In genomic region chr2:74862268-74862964, GRCh38 we compare ENCODE assay signal across 1 cellular context.
A peak's percentile ranks its signal among the peaks of the same experiment; 100 is the strongest.
TF ChIP-seq lines count a peak whose summit lies in the region.

No MANE protein-coding gene starts in this region.

TF ChIP-seq in K562, 482 proteins besides CTCF, POLR2A, EP300 and RAD21 (continued from another document and continues in another):
- TF ChIP-seq MYNN (IDR thresholded peaks at IDR 0.05) (0 out of 2 replicates have a peak, but pooled peaks have one; percentile 26), MYNN (CRISPR knock-in tag; IDR thresholded peaks at IDR 0.05) (no peak), RNF2 (IDR thresholded peaks at IDR 0.05) (peak; percentile 56; the same call in 1 of the 2 replicates), GATA2 (CRISPR knock-in tag; IDR thresholded peaks at IDR 0.05) (peak; percentile 67), ZBED1 (IDR thresholded peaks at IDR 0.05) (0 out of 2 replicates have a peak, but pooled peaks have one; percentile 21), TCF7 (IDR thresholded peaks at IDR 0.05; ENCODE audit: borderline replicate concordance) (0 out of 2 replicates have a peak, but pooled peaks have one; percentile 42), NBN (IDR thresholded peaks at IDR 0.05; ENCODE audit: low read depth) (peak; percentile 64; the same call in 1 of the 2 replicates), NR0B1 (IDR thresholded peaks at IDR 0.05; ENCODE audit: partially characterized antibody) (no peak), FOXA3 (CRISPR knock-in tag; conservative IDR thresholded peaks at IDR 0.05 in 1 of 2, IDR thresholded peaks at IDR 0.05 in 1 of 2) (peak in 1 of 2 experiments; percentile 49; a peak in 1 of 4 replicates), SMAD4 (CRISPR knock-in tag; conservative IDR thresholded peaks at IDR 0.05) (peak; percentile 100), HMGN3 (IDR thresholded peaks at IDR 0.05; ENCODE audit: borderline replicate concordance, extremely low read depth, insufficient read length, low read depth, low read length) (peak; percentile 74), CREM (IDR thresholded peaks at IDR 0.05; ENCODE audit: low read depth) (peak; percentile 35; the same call in 1 of the 2 replicates), KHSRP (IDR thresholded peaks at IDR 0.05) (0 out of 2 replicates have a peak, but pooled peaks have one; percentile 19), RBM22 (IDR thresholded peaks at IDR 0.05; ENCODE audit: low read depth, low read length, poor library complexity, severe bottlenecking) (no peak), CXXC5 (CRISPR knock-in tag; IDR thresholded peaks at IDR 0.05) (peak; percentile 91), CBFA2T2 (conservative IDR thresholded peaks at IDR 0.05) (peak; percentile 79), MYC (IDR thresholded peaks at IDR 0.05; ENCODE audit: low read depth, low read length) (peak; percentile 80), MYC (CRISPR knock-in tag; IDR thresholded peaks at IDR 0.05; ENCODE audit: borderline replicate concordance, low read depth) (no peak), NR4A1 (CRISPR knock-in tag; IDR thresholded peaks at IDR 0.05) (no peak), NR4A1 (tag; IDR thresholded peaks at IDR 0.05) (no peak), ZBTB12 (CRISPR knock-in tag; IDR thresholded peaks at IDR 0.05) (0 out of 2 replicates have a peak, but pooled peaks have one; percentile 17), DIDO1 (tag; IDR thresholded peaks at IDR 0.05; ENCODE audit: low read depth) (no peak), SRF (CRISPR knock-in tag; IDR thresholded peaks at IDR 0.05) (no peak), ATF7 (IDR thresholded peaks at IDR 0.05) (peak; percentile 64), TEAD1 (CRISPR knock-in tag; IDR thresholded peaks at IDR 0.05) (0 out of 4 replicates have a peak, but pooled peaks of 1 of the 2 experiments have one; percentile 64), JUN (IDR thresholded peaks at IDR 0.05; ENCODE audit: borderline replicate concordance, low read depth, low read length) (no peak; the same call in 1 of the 2 replicates), JUN (CRISPR knock-in tag; IDR thresholded peaks at IDR 0.05; ENCODE audit: borderline replicate concordance) (no peak), ZFP36 (IDR thresholded peaks at IDR 0.05; ENCODE audit: low read depth, low read length, partially characterized antibody) (no peak), POLR2AphosphoS2 (IDR thresholded peaks at IDR 0.05; ENCODE audit: low read length) (no peak), ZNF282 (CRISPR knock-in tag; IDR thresholded peaks at IDR 0.05) (no peak), L3MBTL2 (IDR thresholded peaks at IDR 0.05) (peak; percentile 94), CEBPG (CRISPR knock-in tag; IDR thresholded peaks at IDR 0.05) (peak; percentile 58; the same call in 1 of the 2 replicates), CEBPG (tag; conservative IDR thresholded peaks at IDR 0.05 in 1 of 2, IDR thresholded peaks at IDR 0.05 in 1 of 2) (peak in 1 of 2 experiments; percentile 87; a peak in 2 of 4 replicates), TEAD4 (IDR thresholded peaks at IDR 0.05; ENCODE audit: low read length) (peak; percentile 92), TEAD4 (CRISPR knock-in tag; IDR thresholded peaks at IDR 0.05; ENCODE audit: borderline replicate concordance) (no peak), ESRRA (IDR thresholded peaks at IDR 0.05; ENCODE audit: borderline replicate concordance, low read depth) (peak; percentile 27; the same call in 1 of the 2 replicates), LEF1 (IDR thresholded peaks at IDR 0.05) (peak; percentile 74; the same call in 1 of the 2 replicates), HINFP (tag; conservative IDR thresholded peaks at IDR 0.05; ENCODE audit: low read depth) (no peak), ARID1B (IDR thresholded peaks at IDR 0.05) (peak; percentile 90), ZEB2 (IDR thresholded peaks at IDR 0.05) (0 out of 2 replicates have a peak, but pooled peaks have one; percentile 29), CTBP1 (IDR thresholded peaks at IDR 0.05; ENCODE audit: borderline replicate concordance) (peak; percentile 85; the same call in 1 of the 2 replicates), TFE3 (CRISPR knock-in tag; IDR thresholded peaks at IDR 0.05) (peak; percentile 28; the same call in 1 of the 2 replicates), CBFB (CRISPR knock-in tag; IDR thresholded peaks at IDR 0.05) (no peak), CBX1 (IDR thresholded peaks at IDR 0.05; ENCODE audit: low read depth) (no peak), E2F3 (CRISPR knock-in tag; IDR thresholded peaks at IDR 0.05) (no peak), ZNF12 (CRISPR knock-in tag; IDR thresholded peaks at IDR 0.05) (peak; percentile 99), AFF1 (IDR thresholded peaks at IDR 0.05; ENCODE audit: low read depth in 1 of 2, partially characterized antibody in 2 of 2) (peak in 1 of 2 experiments; percentile 59), ZNF592 (IDR thresholded peaks at IDR 0.05) (0 out of 2 replicates have a peak, but pooled peaks have one; percentile 17), TBL1XR1 (IDR thresholded peaks at IDR 0.05; ENCODE audit: low read length in 2 of 2) (peak; percentile 70 to 93; a peak in 3 of 4 replicates), MYBL2 (IDR thresholded peaks at IDR 0.05; ENCODE audit: low read depth) (no peak), MYBL2 (CRISPR knock-in tag; IDR thresholded peaks at IDR 0.05; ENCODE audit: borderline replicate concordance) (no peak), TCF7L2 (IDR thresholded peaks at IDR 0.05; ENCODE audit: low read depth, low read length) (no peak), ETV5 (CRISPR knock-in tag; IDR thresholded peaks at IDR 0.05; ENCODE audit: low read depth) (0 out of 2 replicates have a peak, but pooled peaks have one; percentile 14), ZNF311 (CRISPR knock-in tag; IDR thresholded peaks at IDR 0.05) (peak; percentile 46; the same call in 1 of the 2 replicates), MAFK (IDR thresholded peaks at IDR 0.05; ENCODE audit: low read length) (no peak), ZNF644 (tag; IDR thresholded peaks at IDR 0.05; ENCODE audit: low read depth) (peak; percentile 54; the same call in 1 of the 2 replicates), RAD51 (IDR thresholded peaks at IDR 0.05; ENCODE audit: borderline replicate concordance, low read depth) (0 out of 2 replicates have a peak, but pooled peaks have one; percentile 19), MEIS2 (IDR thresholded peaks at IDR 0.05; ENCODE audit: partially characterized antibody) (no peak), ZNF75A (CRISPR knock-in tag; IDR thresholded peaks at IDR 0.05) (no peak), RBFOX2 (IDR thresholded peaks at IDR 0.05; ENCODE audit: low read depth, low read length) (no peak), USF1 (CRISPR knock-in tag; IDR thresholded peaks at IDR 0.05) (0 out of 2 replicates have a peak, but pooled peaks have one; percentile 10)
